ENCODE assay signal across 1 cellular context in the genomic region with DNA sequence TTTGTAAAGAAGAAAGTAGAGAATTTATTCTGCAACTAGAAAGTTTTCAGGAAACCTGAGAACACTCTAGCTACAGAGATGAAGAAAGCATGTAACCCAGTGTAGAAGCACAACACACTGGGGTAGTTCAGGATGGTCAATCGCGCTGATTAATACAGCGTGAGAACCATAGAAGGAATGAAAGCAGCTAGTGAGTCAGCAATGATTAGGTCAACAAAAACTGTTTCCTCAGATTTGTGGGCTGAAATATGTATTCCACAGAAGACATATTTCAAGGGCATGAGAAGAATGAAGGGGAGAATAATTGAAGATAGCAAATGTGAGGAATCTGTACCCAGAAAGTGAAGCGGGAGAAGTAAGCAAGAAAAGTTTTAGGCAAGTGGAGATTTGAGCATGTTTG.
TF ChIP-seq lines count a peak whose summit lies in the region.

No MANE protein-coding gene starts in this region.

TF ChIP-seq in H1, 55 proteins besides CTCF, POLR2A, EP300 and RAD21 (continued from another document):
- TF ChIP-seq, protein P1, sequence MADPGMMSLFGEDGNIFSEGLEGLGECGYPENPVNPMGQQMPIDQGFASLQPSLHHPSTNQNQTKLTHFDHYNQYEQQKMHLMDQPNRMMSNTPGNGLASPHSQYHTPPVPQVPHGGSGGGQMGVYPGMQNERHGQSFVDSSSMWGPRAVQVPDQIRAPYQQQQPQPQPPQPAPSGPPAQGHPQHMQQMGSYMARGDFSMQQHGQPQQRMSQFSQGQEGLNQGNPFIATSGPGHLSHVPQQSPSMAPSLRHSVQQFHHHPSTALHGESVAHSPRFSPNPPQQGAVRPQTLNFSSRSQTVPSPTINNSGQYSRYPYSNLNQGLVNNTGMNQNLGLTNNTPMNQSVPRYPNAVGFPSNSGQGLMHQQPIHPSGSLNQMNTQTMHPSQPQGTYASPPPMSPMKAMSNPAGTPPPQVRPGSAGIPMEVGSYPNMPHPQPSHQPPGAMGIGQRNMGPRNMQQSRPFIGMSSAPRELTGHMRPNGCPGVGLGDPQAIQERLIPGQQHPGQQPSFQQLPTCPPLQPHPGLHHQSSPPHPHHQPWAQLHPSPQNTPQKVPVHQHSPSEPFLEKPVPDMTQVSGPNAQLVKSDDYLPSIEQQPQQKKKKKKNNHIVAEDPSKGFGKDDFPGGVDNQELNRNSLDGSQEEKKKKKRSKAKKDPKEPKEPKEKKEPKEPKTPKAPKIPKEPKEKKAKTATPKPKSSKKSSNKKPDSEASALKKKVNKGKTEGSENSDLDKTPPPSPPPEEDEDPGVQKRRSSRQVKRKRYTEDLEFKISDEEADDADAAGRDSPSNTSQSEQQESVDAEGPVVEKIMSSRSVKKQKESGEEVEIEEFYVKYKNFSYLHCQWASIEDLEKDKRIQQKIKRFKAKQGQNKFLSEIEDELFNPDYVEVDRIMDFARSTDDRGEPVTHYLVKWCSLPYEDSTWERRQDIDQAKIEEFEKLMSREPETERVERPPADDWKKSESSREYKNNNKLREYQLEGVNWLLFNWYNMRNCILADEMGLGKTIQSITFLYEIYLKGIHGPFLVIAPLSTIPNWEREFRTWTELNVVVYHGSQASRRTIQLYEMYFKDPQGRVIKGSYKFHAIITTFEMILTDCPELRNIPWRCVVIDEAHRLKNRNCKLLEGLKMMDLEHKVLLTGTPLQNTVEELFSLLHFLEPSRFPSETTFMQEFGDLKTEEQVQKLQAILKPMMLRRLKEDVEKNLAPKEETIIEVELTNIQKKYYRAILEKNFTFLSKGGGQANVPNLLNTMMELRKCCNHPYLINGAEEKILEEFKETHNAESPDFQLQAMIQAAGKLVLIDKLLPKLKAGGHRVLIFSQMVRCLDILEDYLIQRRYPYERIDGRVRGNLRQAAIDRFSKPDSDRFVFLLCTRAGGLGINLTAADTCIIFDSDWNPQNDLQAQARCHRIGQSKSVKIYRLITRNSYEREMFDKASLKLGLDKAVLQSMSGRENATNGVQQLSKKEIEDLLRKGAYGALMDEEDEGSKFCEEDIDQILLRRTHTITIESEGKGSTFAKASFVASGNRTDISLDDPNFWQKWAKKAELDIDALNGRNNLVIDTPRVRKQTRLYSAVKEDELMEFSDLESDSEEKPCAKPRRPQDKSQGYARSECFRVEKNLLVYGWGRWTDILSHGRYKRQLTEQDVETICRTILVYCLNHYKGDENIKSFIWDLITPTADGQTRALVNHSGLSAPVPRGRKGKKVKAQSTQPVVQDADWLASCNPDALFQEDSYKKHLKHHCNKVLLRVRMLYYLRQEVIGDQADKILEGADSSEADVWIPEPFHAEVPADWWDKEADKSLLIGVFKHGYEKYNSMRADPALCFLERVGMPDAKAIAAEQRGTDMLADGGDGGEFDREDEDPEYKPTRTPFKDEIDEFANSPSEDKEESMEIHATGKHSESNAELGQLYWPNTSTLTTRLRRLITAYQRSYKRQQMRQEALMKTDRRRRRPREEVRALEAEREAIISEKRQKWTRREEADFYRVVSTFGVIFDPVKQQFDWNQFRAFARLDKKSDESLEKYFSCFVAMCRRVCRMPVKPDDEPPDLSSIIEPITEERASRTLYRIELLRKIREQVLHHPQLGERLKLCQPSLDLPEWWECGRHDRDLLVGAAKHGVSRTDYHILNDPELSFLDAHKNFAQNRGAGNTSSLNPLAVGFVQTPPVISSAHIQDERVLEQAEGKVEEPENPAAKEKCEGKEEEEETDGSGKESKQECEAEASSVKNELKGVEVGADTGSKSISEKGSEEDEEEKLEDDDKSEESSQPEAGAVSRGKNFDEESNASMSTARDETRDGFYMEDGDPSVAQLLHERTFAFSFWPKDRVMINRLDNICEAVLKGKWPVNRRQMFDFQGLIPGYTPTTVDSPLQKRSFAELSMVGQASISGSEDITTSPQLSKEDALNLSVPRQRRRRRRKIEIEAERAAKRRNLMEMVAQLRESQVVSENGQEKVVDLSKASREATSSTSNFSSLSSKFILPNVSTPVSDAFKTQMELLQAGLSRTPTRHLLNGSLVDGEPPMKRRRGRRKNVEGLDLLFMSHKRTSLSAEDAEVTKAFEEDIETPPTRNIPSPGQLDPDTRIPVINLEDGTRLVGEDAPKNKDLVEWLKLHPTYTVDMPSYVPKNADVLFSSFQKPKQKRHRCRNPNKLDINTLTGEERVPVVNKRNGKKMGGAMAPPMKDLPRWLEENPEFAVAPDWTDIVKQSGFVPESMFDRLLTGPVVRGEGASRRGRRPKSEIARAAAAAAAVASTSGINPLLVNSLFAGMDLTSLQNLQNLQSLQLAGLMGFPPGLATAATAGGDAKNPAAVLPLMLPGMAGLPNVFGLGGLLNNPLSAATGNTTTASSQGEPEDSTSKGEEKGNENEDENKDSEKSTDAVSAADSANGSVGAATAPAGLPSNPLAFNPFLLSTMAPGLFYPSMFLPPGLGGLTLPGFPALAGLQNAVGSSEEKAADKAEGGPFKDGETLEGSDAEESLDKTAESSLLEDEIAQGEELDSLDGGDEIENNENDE (IDR thresholded peaks at IDR 0.05; ENCODE audit: insufficient replicate concordance, low read length) = no peak
- TF ChIP-seq SP2 (IDR thresholded peaks at IDR 0.05; ENCODE audit: low read length) = no peak
- no peak for TF ChIP-seq CEBPB (IDR thresholded peaks at IDR 0.05; ENCODE audit: low read depth, low read length)
- no peak for TF ChIP-seq SIX5 (IDR thresholded peaks at IDR 0.05; ENCODE audit: low read depth, low read length)
